In the genomic region with DNA sequence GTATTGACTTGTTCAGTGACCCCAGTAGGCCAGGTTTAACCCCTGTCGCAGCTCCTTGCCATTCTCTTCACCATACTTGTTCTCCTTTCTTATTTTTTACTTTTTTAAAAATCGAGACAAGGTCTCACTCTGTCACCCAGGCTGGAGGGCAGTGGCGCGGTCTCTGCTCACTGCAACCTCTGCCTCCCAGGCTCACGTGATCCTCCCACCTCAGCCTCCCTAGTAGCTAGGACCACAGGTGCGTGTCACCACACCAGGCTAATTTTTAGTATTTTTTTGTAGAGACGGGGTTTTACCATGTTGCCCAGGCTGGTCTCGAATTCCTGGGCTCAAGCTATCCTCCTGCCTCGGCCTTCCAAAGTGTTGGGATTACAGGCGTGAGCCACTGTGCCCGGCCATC, we compare ENCODE assay signal across 7 cellular contexts. TPM values are rescaled to one million over a fixed set of nuclear protein-coding genes. Genes with fewer than 3 reads are reported as not detected.
DNase-seq lines count a peak whose midpoint lies in the region; ATAC-seq and TF ChIP-seq lines count a peak whose summit lies in the region.
"Not testable (repeated sequence)": the region's sequence is repeated elsewhere in the genome, so short reads cannot be mapped to it uniquely, and the experiment has no call there.

No MANE protein-coding gene starts in this region.

- intact Hi-C loops in PC-9 (cut with micrococcal nuclease; ENCODE audit: unreplicated experiment) = loop anchor here (5.0 kb wide), 3 partner anchors 67 to 302 kb away; a partner anchor contains a TSS
- intact Hi-C loops in dendritic cell treated with granulocyte-macrophage colony-stimulating factor and Interleukin-4, amounts not matched to agents 40 ng/mL and 50 ng/mL, for 4 days (cut with micrococcal nuclease) = loop anchor here (5.0 kb wide), 2 partner anchors 67 to 302 kb away; a partner anchor contains a TSS

- H3K27ac ChIP-seq in PC-9 (peak overlapping the region; percentile 87), right atrium auricular region (peak overlapping the region; percentile 91 to 92)
- not testable (repeated sequence) for H3K27ac ChIP-seq in muscle layer of colon (ENCODE audit: low read depth, low read length)

- H3K27ac Mint-ChIP-seq in activated T-helper 17 cell treated with anti-CD3 and anti-CD28 coated beads, Interleukin-2, amount 50 U/mL, for 72 hours = peak overlapping the region; percentile 97
- peak overlapping the region; percentile 99 for H3K27ac Mint-ChIP-seq in dendritic cell treated with granulocyte-macrophage colony-stimulating factor and Interleukin-4, amounts not matched to agents 40 ng/mL and 50 ng/mL, for 4 days

- DNase-seq in PC-9; right atrium auricular region (ENCODE audit: low spot score): not testable (repeated sequence)

- H3K4me3 ChIP-seq in GM12875 (ENCODE audit: low read depth, low read length) (peak overlapping the region; percentile 89), PC-9 (peak overlapping the region; percentile 98), right atrium auricular region (peak overlapping the region; percentile 59 to 60), muscle layer of colon (ENCODE audit: low read depth in 1 of 2, low read length in 2 of 2) (peak overlapping the region; percentile 44 to 69), skeletal muscle satellite cell (ENCODE audit: low read length) (peak overlapping the region; percentile 84)

- H3K4me3 Mint-ChIP-seq in activated T-helper 17 cell treated with anti-CD3 and anti-CD28 coated beads, Interleukin-2, amount 50 U/mL, for 72 hours = peak overlapping the region; percentile 88
- peak overlapping the region; percentile 91 for H3K4me3 Mint-ChIP-seq in dendritic cell treated with granulocyte-macrophage colony-stimulating factor and Interleukin-4, amounts not matched to agents 40 ng/mL and 50 ng/mL, for 4 days

- not testable (repeated sequence) for H3K9me3 ChIP-seq in PC-9 (ENCODE audit: insufficient read depth, low read depth); right atrium auricular region; muscle layer of colon (ENCODE audit: low read length); skeletal muscle satellite cell (replicated peaks; ENCODE audit: low read length)

- not testable (repeated sequence) for H3K36me3 ChIP-seq in PC-9 (ENCODE audit: low read depth); right atrium auricular region; muscle layer of colon (ENCODE audit: insufficient read depth, low read length); skeletal muscle satellite cell (ENCODE audit: insufficient read depth, low read length)

- H3K9me2 ChIP-seq in PC-9 (ENCODE audit: insufficient read depth) = not testable (repeated sequence)

- H4K20me1 ChIP-seq in PC-9 (ENCODE audit: insufficient read depth) = not testable (repeated sequence)

- TSS peak; percentile 30 for BruUV-seq in PC-9 (replicated peaks; lab: Mats Ljungman, UMichigan)

- not testable (repeated sequence) for H3K27me3 ChIP-seq in PC-9 (ENCODE audit: insufficient read depth, low read depth); right atrium auricular region; muscle layer of colon (ENCODE audit: control insufficient read depth in 1 of 2, insufficient read depth in 2 of 2, low read length in 2 of 2); skeletal muscle satellite cell (ENCODE audit: control insufficient read depth, insufficient read depth, low read length)

- not testable (repeated sequence) for H3K27me3 Mint-ChIP-seq in activated T-helper 17 cell treated with anti-CD3 and anti-CD28 coated beads, Interleukin-2, amount 50 U/mL, for 72 hours; dendritic cell treated with granulocyte-macrophage colony-stimulating factor and Interleukin-4, amounts not matched to agents 40 ng/mL and 50 ng/mL, for 4 days

- POLR2A ChIA-PET in PC-9 (lab: Charles Lee; ENCODE audit: unreplicated experiment) = not testable (repeated sequence)

- H3K9me3 Mint-ChIP-seq in activated T-helper 17 cell treated with anti-CD3 and anti-CD28 coated beads, Interleukin-2, amount 50 U/mL, for 72 hours; dendritic cell treated with granulocyte-macrophage colony-stimulating factor and Interleukin-4, amounts not matched to agents 40 ng/mL and 50 ng/mL, for 4 days: not testable (repeated sequence)

- not testable (repeated sequence) for H3K9ac ChIP-seq in muscle layer of colon (ENCODE audit: low read length)
- peak overlapping the region; percentile 93 for H3K9ac ChIP-seq in skeletal muscle satellite cell (ENCODE audit: low read depth, low read length)

- H3F3A ChIP-seq in PC-9 (ENCODE audit: insufficient read depth, low read depth) = not testable (repeated sequence)

- H3K4me2 ChIP-seq in PC-9 (peak overlapping the region; percentile 92), skeletal muscle satellite cell (ENCODE audit: low read length) (peak overlapping the region; percentile 87)

- H3K36me3 Mint-ChIP-seq in activated T-helper 17 cell treated with anti-CD3 and anti-CD28 coated beads, Interleukin-2, amount 50 U/mL, for 72 hours (ENCODE audit: low read depth) = peaks cover 47% of the 10 kb centered on the region
- H3K36me3 Mint-ChIP-seq in dendritic cell treated with granulocyte-macrophage colony-stimulating factor and Interleukin-4, amounts not matched to agents 40 ng/mL and 50 ng/mL, for 4 days (ENCODE audit: low read depth) = peaks cover 34% of the 10 kb centered on the region

- H3K4me1 ChIP-seq in PC-9 (replicated peaks; ENCODE audit: insufficient read depth) = peaks cover 15% of the 10 kb centered on the region; the same call in 1 of the 2 replicates
- not testable (repeated sequence) for H3K4me1 ChIP-seq in right atrium auricular region; muscle layer of colon (ENCODE audit: insufficient read depth, low read length); skeletal muscle satellite cell (ENCODE audit: control insufficient read depth, insufficient read depth, low read length)

- not testable (repeated sequence) for TF ChIP-seq CTCF in GM12875 (IDR thresholded peaks at IDR 0.05; ENCODE audit: borderline replicate concordance, insufficient read depth, low read depth, low read length); PC-9 (conservative IDR thresholded peaks at IDR 0.05); right atrium auricular region (IDR thresholded peaks at IDR 0.05)

- CTCF ChIA-PET in PC-9 (lab: Charles Lee) = not testable (repeated sequence)

- H2AFZ ChIP-seq in PC-9 = peak overlapping the region; percentile 92

- peaks cover 17% of the 10 kb centered on the region for H3K4me1 Mint-ChIP-seq in activated T-helper 17 cell treated with anti-CD3 and anti-CD28 coated beads, Interleukin-2, amount 50 U/mL, for 72 hours
- not testable (repeated sequence) for H3K4me1 Mint-ChIP-seq in dendritic cell treated with granulocyte-macrophage colony-stimulating factor and Interleukin-4, amounts not matched to agents 40 ng/mL and 50 ng/mL, for 4 days (ENCODE audit: low read depth)

- peaks cover 57% of the 10 kb centered on the region for H3K79me2 ChIP-seq in PC-9 (ENCODE audit: low read depth)

- ATAC-seq in activated T-helper 17 cell treated with anti-CD3 and anti-CD28 coated beads, Interleukin-2, amount 50 U/mL, for 72 hours (replicated peaks) = not testable (repeated sequence)

RNA-seq across cellular contexts. Expression of a gene that starts 0.7 kb away (rescaled TPM):
- 46.1 and 49.1 TPM in 2 replicates for total RNA-seq in PC-9 (2021)
- 10 to 100 TPM; 21.2 to 25.8 TPM for total RNA-seq in activated T-helper 17 cell treated with anti-CD3 and anti-CD28 coated beads, Interleukin-2, amount 50 U/mL, for 72 hours
- 10 to 100 TPM; 20.1 to 23.4 TPM for total RNA-seq in right atrium auricular region
- 14.9 and 21.3 TPM in 2 replicates for total RNA-seq in skeletal muscle satellite cell (2012; rRNA removed)
